1 cellular context compared by ENCODE assay signal in the genomic region with DNA sequence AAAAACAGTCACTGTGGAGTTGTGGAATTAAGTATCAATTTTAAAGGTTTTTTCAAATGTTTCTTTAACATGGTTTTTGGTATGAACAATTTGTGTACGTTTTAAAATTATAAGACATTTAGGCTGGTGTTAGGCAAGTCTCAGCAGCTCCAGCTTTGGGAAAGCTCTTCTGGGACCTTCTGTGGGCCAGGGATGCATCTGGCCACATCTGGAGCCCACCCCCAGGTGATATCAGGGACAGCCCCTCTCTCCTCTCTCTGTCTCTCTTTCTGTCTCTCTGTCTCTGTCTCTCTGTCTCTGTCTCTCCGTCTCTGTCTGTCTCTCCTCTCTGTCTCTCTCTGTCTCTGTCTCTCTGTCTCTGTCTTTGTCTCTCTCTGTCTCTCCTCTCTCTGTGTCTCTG.
TF ChIP-seq lines count a peak whose summit lies in the region.

No MANE protein-coding gene starts in this region.

TF ChIP-seq in GM23338, 12 proteins besides CTCF, POLR2A, EP300 and RAD21 (continued from another document):
- TF ChIP-seq, protein P1, sequence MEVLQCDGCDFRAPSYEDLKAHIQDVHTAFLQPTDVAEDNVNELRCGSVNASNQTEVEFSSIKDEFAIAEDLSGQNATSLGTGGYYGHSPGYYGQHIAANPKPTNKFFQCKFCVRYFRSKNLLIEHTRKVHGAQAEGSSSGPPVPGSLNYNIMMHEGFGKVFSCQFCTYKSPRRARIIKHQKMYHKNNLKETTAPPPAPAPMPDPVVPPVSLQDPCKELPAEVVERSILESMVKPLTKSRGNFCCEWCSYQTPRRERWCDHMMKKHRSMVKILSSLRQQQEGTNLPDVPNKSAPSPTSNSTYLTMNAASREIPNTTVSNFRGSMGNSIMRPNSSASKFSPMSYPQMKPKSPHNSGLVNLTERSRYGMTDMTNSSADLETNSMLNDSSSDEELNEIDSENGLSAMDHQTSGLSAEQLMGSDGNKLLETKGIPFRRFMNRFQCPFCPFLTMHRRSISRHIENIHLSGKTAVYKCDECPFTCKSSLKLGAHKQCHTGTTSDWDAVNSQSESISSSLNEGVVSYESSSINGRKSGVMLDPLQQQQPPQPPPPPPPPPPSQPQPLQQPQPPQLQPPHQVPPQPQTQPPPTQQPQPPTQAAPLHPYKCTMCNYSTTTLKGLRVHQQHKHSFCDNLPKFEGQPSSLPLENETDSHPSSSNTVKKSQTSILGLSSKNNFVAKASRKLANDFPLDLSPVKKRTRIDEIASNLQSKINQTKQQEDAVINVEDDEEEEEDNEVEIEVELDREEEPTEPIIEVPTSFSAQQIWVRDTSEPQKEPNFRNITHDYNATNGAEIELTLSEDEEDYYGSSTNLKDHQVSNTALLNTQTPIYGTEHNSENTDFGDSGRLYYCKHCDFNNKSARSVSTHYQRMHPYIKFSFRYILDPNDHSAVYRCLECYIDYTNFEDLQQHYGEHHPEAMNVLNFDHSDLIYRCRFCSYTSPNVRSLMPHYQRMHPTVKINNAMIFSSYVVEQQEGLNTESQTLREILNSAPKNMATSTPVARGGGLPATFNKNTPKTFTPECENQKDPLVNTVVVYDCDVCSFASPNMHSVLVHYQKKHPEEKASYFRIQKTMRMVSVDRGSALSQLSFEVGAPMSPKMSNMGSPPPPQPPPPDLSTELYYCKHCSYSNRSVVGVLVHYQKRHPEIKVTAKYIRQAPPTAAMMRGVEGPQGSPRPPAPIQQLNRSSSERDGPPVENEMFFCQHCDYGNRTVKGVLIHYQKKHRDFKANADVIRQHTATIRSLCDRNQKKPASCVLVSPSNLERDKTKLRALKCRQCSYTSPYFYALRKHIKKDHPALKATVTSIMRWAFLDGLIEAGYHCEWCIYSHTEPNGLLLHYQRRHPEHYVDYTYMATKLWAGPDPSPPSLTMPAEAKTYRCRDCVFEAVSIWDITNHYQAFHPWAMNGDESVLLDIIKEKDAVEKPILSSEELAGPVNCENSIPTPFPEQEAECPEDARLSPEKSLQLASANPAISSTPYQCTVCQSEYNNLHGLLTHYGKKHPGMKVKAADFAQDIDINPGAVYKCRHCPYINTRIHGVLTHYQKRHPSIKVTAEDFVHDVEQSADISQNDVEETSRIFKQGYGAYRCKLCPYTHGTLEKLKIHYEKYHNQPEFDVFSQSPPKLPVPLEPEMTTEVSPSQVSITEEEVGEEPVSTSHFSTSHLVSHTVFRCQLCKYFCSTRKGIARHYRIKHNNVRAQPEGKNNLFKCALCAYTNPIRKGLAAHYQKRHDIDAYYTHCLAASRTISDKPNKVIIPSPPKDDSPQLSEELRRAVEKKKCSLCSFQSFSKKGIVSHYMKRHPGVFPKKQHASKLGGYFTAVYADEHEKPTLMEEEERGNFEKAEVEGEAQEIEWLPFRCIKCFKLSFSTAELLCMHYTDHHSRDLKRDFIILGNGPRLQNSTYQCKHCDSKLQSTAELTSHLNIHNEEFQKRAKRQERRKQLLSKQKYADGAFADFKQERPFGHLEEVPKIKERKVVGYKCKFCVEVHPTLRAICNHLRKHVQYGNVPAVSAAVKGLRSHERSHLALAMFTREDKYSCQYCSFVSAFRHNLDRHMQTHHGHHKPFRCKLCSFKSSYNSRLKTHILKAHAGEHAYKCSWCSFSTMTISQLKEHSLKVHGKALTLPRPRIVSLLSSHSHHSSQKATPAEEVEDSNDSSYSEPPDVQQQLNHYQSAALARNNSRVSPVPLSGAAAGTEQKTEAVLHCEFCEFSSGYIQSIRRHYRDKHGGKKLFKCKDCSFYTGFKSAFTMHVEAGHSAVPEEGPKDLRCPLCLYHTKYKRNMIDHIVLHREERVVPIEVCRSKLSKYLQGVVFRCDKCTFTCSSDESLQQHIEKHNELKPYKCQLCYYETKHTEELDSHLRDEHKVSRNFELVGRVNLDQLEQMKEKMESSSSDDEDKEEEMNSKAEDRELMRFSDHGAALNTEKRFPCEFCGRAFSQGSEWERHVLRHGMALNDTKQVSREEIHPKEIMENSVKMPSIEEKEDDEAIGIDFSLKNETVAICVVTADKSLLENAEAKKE (CRISPR knock-in tag; IDR thresholded peaks at IDR 0.05) = no peak
- TF ChIP-seq REST (IDR thresholded peaks at IDR 0.05; ENCODE audit: unreplicated experiment) (no peak), POLR2AphosphoS5 (IDR thresholded peaks at IDR 0.05; ENCODE audit: low read depth) (no peak), ZNF114 (CRISPR knock-in tag; IDR thresholded peaks at IDR 0.05) (no peak), CREB1 (CRISPR knock-in tag; IDR thresholded peaks at IDR 0.05; ENCODE audit: low read depth) (no peak), ZNF331 (CRISPR knock-in tag; IDR thresholded peaks at IDR 0.05; ENCODE audit: low read depth) (no peak)
- TF ChIP-seq, protein P2, sequence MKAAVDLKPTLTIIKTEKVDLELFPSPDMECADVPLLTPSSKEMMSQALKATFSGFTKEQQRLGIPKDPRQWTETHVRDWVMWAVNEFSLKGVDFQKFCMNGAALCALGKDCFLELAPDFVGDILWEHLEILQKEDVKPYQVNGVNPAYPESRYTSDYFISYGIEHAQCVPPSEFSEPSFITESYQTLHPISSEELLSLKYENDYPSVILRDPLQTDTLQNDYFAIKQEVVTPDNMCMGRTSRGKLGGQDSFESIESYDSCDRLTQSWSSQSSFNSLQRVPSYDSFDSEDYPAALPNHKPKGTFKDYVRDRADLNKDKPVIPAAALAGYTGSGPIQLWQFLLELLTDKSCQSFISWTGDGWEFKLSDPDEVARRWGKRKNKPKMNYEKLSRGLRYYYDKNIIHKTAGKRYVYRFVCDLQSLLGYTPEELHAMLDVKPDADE (IDR thresholded peaks at IDR 0.05) = no peak
